In genomic region chr1:22296701-22297591, GRCh38 we compare ENCODE assay signal across 1 cellular context.
TF ChIP-seq lines count a peak whose summit lies in the region.

No MANE protein-coding gene starts in this region.

TF ChIP-seq in K562, 482 proteins besides CTCF, POLR2A, EP300 and RAD21 (continued from another document and continues in another):
- TF ChIP-seq KLF16 (IDR thresholded peaks at IDR 0.05), result peak; percentile 76
- peak; percentile 85 for TF ChIP-seq CTBP1 (IDR thresholded peaks at IDR 0.05; ENCODE audit: borderline replicate concordance)
- TF ChIP-seq ZNF511 (CRISPR knock-in tag; IDR thresholded peaks at IDR 0.05), result 0 out of 2 replicates have a peak, but pooled peaks have one; percentile 24
- peak; percentile 78 for TF ChIP-seq FOSL1 (tag; conservative IDR thresholded peaks at IDR 0.05)
- TF ChIP-seq TAL1 (IDR thresholded peaks at IDR 0.05), result peak; percentile 18; the same call in 1 of the 2 replicates
- TF ChIP-seq GABPB2 (CRISPR knock-in tag; conservative IDR thresholded peaks at IDR 0.05), result no peak
- TF ChIP-seq ZBTB17 (CRISPR knock-in tag; IDR thresholded peaks at IDR 0.05), result no peak
- peak; percentile 71 for TF ChIP-seq ARID1B (IDR thresholded peaks at IDR 0.05)
- TF ChIP-seq DPF2 (IDR thresholded peaks at IDR 0.05), result peak; percentile 51; the same call in 1 of the 2 replicates
- peak; percentile 46 for TF ChIP-seq CEBPB (tag; IDR thresholded peaks at IDR 0.05)
- TF ChIP-seq VEZF1 (CRISPR knock-in tag; IDR thresholded peaks at IDR 0.05), result peak; percentile 60
- TF ChIP-seq NRF1 (conservative IDR thresholded peaks at IDR 0.05 in 1 of 2, IDR thresholded peaks at IDR 0.05 in 1 of 2), result peak; percentile 48 to 55; a peak in 3 of 4 replicates
- peak; percentile 11 for TF ChIP-seq NCOR1 (IDR thresholded peaks at IDR 0.05)
- TF ChIP-seq TCF3 (CRISPR knock-in tag; IDR thresholded peaks at IDR 0.05), result peak; percentile 57
- TF ChIP-seq SOX6 (IDR thresholded peaks at IDR 0.05), result peak; percentile 75
- TF ChIP-seq SMARCE1 (IDR thresholded peaks at IDR 0.05), result peak; percentile 59; the same call in 1 of the 2 replicates
- TF ChIP-seq, protein P1, sequence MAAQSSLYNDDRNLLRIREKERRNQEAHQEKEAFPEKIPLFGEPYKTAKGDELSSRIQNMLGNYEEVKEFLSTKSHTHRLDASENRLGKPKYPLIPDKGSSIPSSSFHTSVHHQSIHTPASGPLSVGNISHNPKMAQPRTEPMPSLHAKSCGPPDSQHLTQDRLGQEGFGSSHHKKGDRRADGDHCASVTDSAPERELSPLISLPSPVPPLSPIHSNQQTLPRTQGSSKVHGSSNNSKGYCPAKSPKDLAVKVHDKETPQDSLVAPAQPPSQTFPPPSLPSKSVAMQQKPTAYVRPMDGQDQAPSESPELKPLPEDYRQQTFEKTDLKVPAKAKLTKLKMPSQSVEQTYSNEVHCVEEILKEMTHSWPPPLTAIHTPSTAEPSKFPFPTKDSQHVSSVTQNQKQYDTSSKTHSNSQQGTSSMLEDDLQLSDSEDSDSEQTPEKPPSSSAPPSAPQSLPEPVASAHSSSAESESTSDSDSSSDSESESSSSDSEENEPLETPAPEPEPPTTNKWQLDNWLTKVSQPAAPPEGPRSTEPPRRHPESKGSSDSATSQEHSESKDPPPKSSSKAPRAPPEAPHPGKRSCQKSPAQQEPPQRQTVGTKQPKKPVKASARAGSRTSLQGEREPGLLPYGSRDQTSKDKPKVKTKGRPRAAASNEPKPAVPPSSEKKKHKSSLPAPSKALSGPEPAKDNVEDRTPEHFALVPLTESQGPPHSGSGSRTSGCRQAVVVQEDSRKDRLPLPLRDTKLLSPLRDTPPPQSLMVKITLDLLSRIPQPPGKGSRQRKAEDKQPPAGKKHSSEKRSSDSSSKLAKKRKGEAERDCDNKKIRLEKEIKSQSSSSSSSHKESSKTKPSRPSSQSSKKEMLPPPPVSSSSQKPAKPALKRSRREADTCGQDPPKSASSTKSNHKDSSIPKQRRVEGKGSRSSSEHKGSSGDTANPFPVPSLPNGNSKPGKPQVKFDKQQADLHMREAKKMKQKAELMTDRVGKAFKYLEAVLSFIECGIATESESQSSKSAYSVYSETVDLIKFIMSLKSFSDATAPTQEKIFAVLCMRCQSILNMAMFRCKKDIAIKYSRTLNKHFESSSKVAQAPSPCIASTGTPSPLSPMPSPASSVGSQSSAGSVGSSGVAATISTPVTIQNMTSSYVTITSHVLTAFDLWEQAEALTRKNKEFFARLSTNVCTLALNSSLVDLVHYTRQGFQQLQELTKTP (IDR thresholded peaks at IDR 0.05; ENCODE audit: low read depth in 1 of 2, partially characterized antibody in 2 of 2), result peak in 1 of 2 experiments; percentile 44
- no peak for TF ChIP-seq PRMT5 (CRISPR knock-in tag; IDR thresholded peaks at IDR 0.05)
- 0 out of 4 replicates have a peak, but pooled peaks of 1 of the 2 experiments have one; percentile 13 for TF ChIP-seq HDAC1 (IDR thresholded peaks at IDR 0.05)
- TF ChIP-seq SMAD4 (CRISPR knock-in tag; conservative IDR thresholded peaks at IDR 0.05), result peak; percentile 28; the same call in 1 of the 2 replicates
- TF ChIP-seq MYC (IDR thresholded peaks at IDR 0.05; ENCODE audit: low read depth, low read length), result no peak
- 0 out of 2 replicates have a peak, but pooled peaks have one; percentile 29 for TF ChIP-seq MYC (CRISPR knock-in tag; IDR thresholded peaks at IDR 0.05; ENCODE audit: borderline replicate concordance, low read depth)
- peak; percentile 66; the same call in 1 of the 2 replicates for TF ChIP-seq ZEB2 (IDR thresholded peaks at IDR 0.05)
- peak in 1 of 2 experiments; percentile 91; a peak in 2 of 4 replicates for TF ChIP-seq RCOR1 (IDR thresholded peaks at IDR 0.05; ENCODE audit: borderline replicate concordance in 1 of 2, low read depth in 2 of 2, low read length in 2 of 2)
- peak; percentile 77; the same call in 1 of the 2 replicates for TF ChIP-seq RNF2 (IDR thresholded peaks at IDR 0.05)
- peak; percentile 63; the same call in 1 of the 2 replicates for TF ChIP-seq TEAD4 (IDR thresholded peaks at IDR 0.05; ENCODE audit: low read length)
- no peak for TF ChIP-seq TEAD4 (CRISPR knock-in tag; IDR thresholded peaks at IDR 0.05; ENCODE audit: borderline replicate concordance)
- TF ChIP-seq TBL1XR1 (IDR thresholded peaks at IDR 0.05; ENCODE audit: low read length in 2 of 2), result no peak; a peak in 1 of 4 replicates
- no peak for TF ChIP-seq PTRF (tag; IDR thresholded peaks at IDR 0.05)
- peak in 1 of 2 experiments; percentile 65; a peak in 1 of 4 replicates for TF ChIP-seq TRIM24 (IDR thresholded peaks at IDR 0.05)
- TF ChIP-seq MGA (IDR thresholded peaks at IDR 0.05), result peak; percentile 40; the same call in 1 of the 2 replicates
- TF ChIP-seq CBFA2T2 (conservative IDR thresholded peaks at IDR 0.05), result peak; percentile 60
- TF ChIP-seq MAZ (CRISPR knock-in tag; conservative IDR thresholded peaks at IDR 0.05 in 1 of 2, IDR thresholded peaks at IDR 0.05 in 1 of 2), result peak in 1 of 2 experiments; percentile 15; a peak in 1 of 4 replicates
- peak in 1 of 2 experiments; percentile 11 for TF ChIP-seq E2F6 (IDR thresholded peaks at IDR 0.05; ENCODE audit: borderline replicate concordance in 1 of 2, extremely low read depth in 1 of 2, insufficient read depth in 1 of 2, insufficient read length in 1 of 2, low read depth in 1 of 2, low read length in 1 of 2, poor library complexity in 1 of 2, severe bottlenecking in 1 of 2)
- TF ChIP-seq, protein P2, sequence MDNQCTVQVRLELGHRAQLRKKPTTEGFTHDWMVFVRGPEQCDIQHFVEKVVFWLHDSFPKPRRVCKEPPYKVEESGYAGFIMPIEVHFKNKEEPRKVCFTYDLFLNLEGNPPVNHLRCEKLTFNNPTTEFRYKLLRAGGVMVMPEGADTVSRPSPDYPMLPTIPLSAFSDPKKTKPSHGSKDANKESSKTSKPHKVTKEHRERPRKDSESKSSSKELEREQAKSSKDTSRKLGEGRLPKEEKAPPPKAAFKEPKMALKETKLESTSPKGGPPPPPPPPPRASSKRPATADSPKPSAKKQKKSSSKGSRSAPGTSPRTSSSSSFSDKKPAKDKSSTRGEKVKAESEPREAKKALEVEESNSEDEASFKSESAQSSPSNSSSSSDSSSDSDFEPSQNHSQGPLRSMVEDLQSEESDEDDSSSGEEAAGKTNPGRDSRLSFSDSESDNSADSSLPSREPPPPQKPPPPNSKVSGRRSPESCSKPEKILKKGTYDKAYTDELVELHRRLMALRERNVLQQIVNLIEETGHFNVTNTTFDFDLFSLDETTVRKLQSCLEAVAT (IDR thresholded peaks at IDR 0.05), result peak in 1 of 2 experiments; percentile 94; a peak in 2 of 4 replicates
- TF ChIP-seq C11orf30 (IDR thresholded peaks at IDR 0.05; ENCODE audit: low read depth), result no peak
- TF ChIP-seq HES1 (IDR thresholded peaks at IDR 0.05; ENCODE audit: low read depth), result peak; percentile 90
- peak; percentile 71; the same call in 1 of the 2 replicates for TF ChIP-seq ZNF263 (CRISPR knock-in tag; IDR thresholded peaks at IDR 0.05; ENCODE audit: borderline replicate concordance)
- no peak for TF ChIP-seq DIDO1 (tag; IDR thresholded peaks at IDR 0.05; ENCODE audit: low read depth)
- no peak for TF ChIP-seq ZNF174 (CRISPR knock-in tag; IDR thresholded peaks at IDR 0.05)
- TF ChIP-seq CCNT2 (IDR thresholded peaks at IDR 0.05; ENCODE audit: borderline replicate concordance, extremely low read depth, insufficient read length, low read depth, low read length), result peak; percentile 33
- peak; percentile 43; the same call in 1 of the 2 replicates for TF ChIP-seq JUND (IDR thresholded peaks at IDR 0.05; ENCODE audit: borderline replicate concordance, low read depth, low read length)
- peak; percentile 79; the same call in 2 of the 3 replicates for TF ChIP-seq JUND (tag; IDR thresholded peaks at IDR 0.05; ENCODE audit: borderline replicate concordance, low read depth, low read length)
- peak; percentile 76 for TF ChIP-seq CBFA2T3 (IDR thresholded peaks at IDR 0.05)
- peak; percentile 40; the same call in 1 of the 2 replicates for TF ChIP-seq ELF1 (tag; IDR thresholded peaks at IDR 0.05)
